Comparison of ENCODE assay signal across 13 cellular contexts in the genomic region with DNA sequence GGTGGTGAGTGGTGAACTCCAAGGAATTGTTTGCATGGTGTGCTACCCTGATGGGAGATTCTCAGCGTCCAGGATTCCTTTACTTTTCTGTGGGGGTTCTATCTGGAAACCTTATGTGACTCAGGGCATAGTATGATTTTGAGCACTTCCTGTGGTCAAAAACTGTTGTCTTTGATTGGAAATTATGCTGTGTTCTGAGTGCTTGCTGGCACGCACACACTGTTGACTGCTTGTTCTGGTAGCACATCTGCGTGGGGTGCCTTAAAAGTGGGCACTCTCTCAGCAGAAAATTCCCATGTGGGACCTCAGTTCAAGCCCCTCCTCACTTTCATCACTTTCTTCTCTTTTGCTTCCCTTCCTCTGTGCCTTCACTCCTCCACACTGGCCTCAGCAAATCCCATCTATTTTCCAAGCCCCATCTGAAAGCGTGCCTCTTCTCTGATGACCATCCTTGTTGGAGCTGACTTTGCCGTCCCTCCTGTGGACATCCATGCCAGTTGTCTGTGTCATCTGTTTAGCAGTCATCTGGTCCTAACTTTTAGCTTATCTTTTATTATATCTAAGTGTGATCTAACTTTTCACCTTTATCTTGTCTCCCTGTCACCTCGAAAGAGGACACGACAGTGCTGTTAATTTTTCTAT. TPM values are rescaled to one million over a fixed set of nuclear protein-coding genes. Genes with fewer than 3 reads are reported as not detected.
A peak's percentile ranks its signal among the peaks of the same experiment; 100 is the strongest.
DNase-seq lines count a peak whose midpoint lies in the region; ATAC-seq and TF ChIP-seq lines count a peak whose summit lies in the region.
"Had no signal": no experiment of that assay in that cellular context is flagged by ENCODE, and none has a peak within 500 bp of the region (broad histone marks: within the 10 kb centered on the region; RNA-seq: fewer than 3 reads in every experiment).

No MANE protein-coding gene starts in this region.

- H3K9me3 ChIP-seq in HEK293 (ENCODE audit: control insufficient read depth, insufficient read depth, low read depth, low read length) = no peaks in the 10 kb centered on the region
- H3K9me3 ChIP-seq in naive thymus-derived CD4-positive, alpha-beta T cell (ENCODE audit: control insufficient read depth in 2 of 3, low read length in 3 of 3) = no peaks in the 10 kb centered on the region
- H3K9me3 ChIP-seq: SJCRH30 had no signal

- H3K27ac ChIP-seq in HEK293 (ENCODE audit: extremely low read depth, low read depth, low read length) = no peak overlapping the region
- no peak overlapping the region for H3K27ac ChIP-seq in naive thymus-derived CD4-positive, alpha-beta T cell (ENCODE audit: low read depth, low read length)
- H3K27ac ChIP-seq: SJCRH30 had no signal

- peaks cover 1% of the 10 kb centered on the region for H3K36me3 Mint-ChIP-seq in activated naive CD8-positive, alpha-beta T cell treated with anti-CD3 and anti-CD28 coated beads for 36 hours
- H3K36me3 Mint-ChIP-seq in progenitor cell of endocrine pancreas (ENCODE audit: insufficient read depth) = peaks cover 7% of the 10 kb centered on the region
- H3K36me3 Mint-ChIP-seq in naive thymus-derived CD4-positive, alpha-beta T cell = peaks cover 4 to 26% (median 5%) of the 10 kb centered on the region in 5 donors

- peak; percentile 99 for DNase-seq in AG10803 (ENCODE audit: low read depth)
- no peak for DNase-seq in activated naive CD8-positive, alpha-beta T cell treated with anti-CD3 and anti-CD28 coated beads for 36 hours
- peak; percentile 35 to 93 for DNase-seq in lung microvascular endothelial cell (ENCODE audit: low read depth in 2 of 2)
- DNase-seq in progenitor cell of endocrine pancreas (ENCODE audit: low spot score, unreplicated experiment) = no peak
- DNase-seq in effector CD4-positive, alpha-beta T cell = no peak
- no peak for DNase-seq in activated gamma-delta T cell (lab: John Stamatoyannopoulos, UW)
- DNase-seq in naive thymus-derived CD4-positive, alpha-beta T cell = no peak
- DNase-seq: activated effector memory CD4-positive, alpha-beta T cell treated with Interleukin-2 at 50 U/mL for 16 hours; hypothalamus; NCI-H1930; occipital lobe; SJCRH30 had no signal

- H3K36me3 ChIP-seq in HEK293 (ENCODE audit: control insufficient read depth in 2 of 2, insufficient read depth in 1 of 2, low read length in 2 of 2) = peaks cover 0 to 12% of the 10 kb centered on the region in 2 experiments; a peak in 2 of 3 replicates
- no peaks in the 10 kb centered on the region for H3K36me3 ChIP-seq in naive thymus-derived CD4-positive, alpha-beta T cell (ENCODE audit: control insufficient read depth in 2 of 3, insufficient read depth in 3 of 3, low read length in 3 of 3)
- H3K36me3 ChIP-seq: SJCRH30 had no signal

- no peaks in the 10 kb centered on the region for H3K4me1 ChIP-seq in HEK293 (ENCODE audit: control insufficient read depth, insufficient read depth, low read length)
- H3K4me1 ChIP-seq in naive thymus-derived CD4-positive, alpha-beta T cell (ENCODE audit: control insufficient read depth in 2 of 2, insufficient read depth in 2 of 2, low read length in 2 of 2) = peaks cover 11 to 40% of the 10 kb centered on the region in 2 donors

- H3K27me3 ChIP-seq in naive thymus-derived CD4-positive, alpha-beta T cell (ENCODE audit: control insufficient read depth in 2 of 2, insufficient read depth in 2 of 2, low read length in 2 of 2) = no peaks in the 10 kb centered on the region
- H3K27me3 ChIP-seq: SJCRH30 had no signal

- no peak for ATAC-seq in naive thymus-derived CD4-positive, alpha-beta T cell

- no peaks in the 10 kb centered on the region for H3K27me3 Mint-ChIP-seq in activated naive CD8-positive, alpha-beta T cell treated with anti-CD3 and anti-CD28 coated beads for 36 hours
- no peaks in the 10 kb centered on the region for H3K27me3 Mint-ChIP-seq in progenitor cell of endocrine pancreas
- H3K27me3 Mint-ChIP-seq in naive thymus-derived CD4-positive, alpha-beta T cell = no peaks in the 10 kb centered on the region

- H3K4me3 ChIP-seq in AG10803 (ENCODE audit: low read length) (no peak overlapping the region), HEK293 (ENCODE audit: low read depth, low read length) (no peak overlapping the region)
- no peak overlapping the region for H3K4me3 ChIP-seq in naive thymus-derived CD4-positive, alpha-beta T cell (ENCODE audit: low read length)
- H3K4me3 ChIP-seq: SJCRH30 had no signal

- no peaks in the 10 kb centered on the region for H3K9me3 Mint-ChIP-seq in activated naive CD8-positive, alpha-beta T cell treated with anti-CD3 and anti-CD28 coated beads for 36 hours
- no peaks in the 10 kb centered on the region for H3K9me3 Mint-ChIP-seq in progenitor cell of endocrine pancreas (ENCODE audit: low read depth)
- no peaks in the 10 kb centered on the region for H3K9me3 Mint-ChIP-seq in naive thymus-derived CD4-positive, alpha-beta T cell

- H3K4me3 Mint-ChIP-seq in activated naive CD8-positive, alpha-beta T cell treated with anti-CD3 and anti-CD28 coated beads for 36 hours = no peak overlapping the region
- no peak overlapping the region for H3K4me3 Mint-ChIP-seq in progenitor cell of endocrine pancreas (ENCODE audit: low read depth)
- peak overlapping the region in 1 of 10 donors; percentile 55 for H3K4me3 Mint-ChIP-seq in naive thymus-derived CD4-positive, alpha-beta T cell

- peak overlapping the region; percentile 5 for H3K27ac Mint-ChIP-seq in activated naive CD8-positive, alpha-beta T cell treated with anti-CD3 and anti-CD28 coated beads for 36 hours
- no peak overlapping the region for H3K27ac Mint-ChIP-seq in progenitor cell of endocrine pancreas
- H3K27ac Mint-ChIP-seq in naive thymus-derived CD4-positive, alpha-beta T cell = peak overlapping the region in 3 of 9 donors; percentile 30 to 86 (median 79)

- POLR2A ChIA-PET in HEK293 (lab: Yijun Ruan, JAX) = interaction anchor here (0.6 kb wide), 1 partner anchor 89 kb away, joined by 5 read pairs; no protein-coding TSS in a partner anchor
- POLR2A ChIA-PET in naive thymus-derived CD4-positive, alpha-beta T cell (lab: Charles Lee) = no interaction called here

- intact Hi-C loops in naive thymus-derived CD4-positive, alpha-beta T cell (cut with micrococcal nuclease) = no loop called here

- CTCF ChIA-PET in HEK293 (lab: Yijun Ruan, JAX) = no interaction called here
- CTCF ChIA-PET in naive thymus-derived CD4-positive, alpha-beta T cell (lab: Charles Lee) = no interaction called here

- peaks cover 30% of the 10 kb centered on the region for H3K4me1 Mint-ChIP-seq in activated naive CD8-positive, alpha-beta T cell treated with anti-CD3 and anti-CD28 coated beads for 36 hours
- H3K4me1 Mint-ChIP-seq in progenitor cell of endocrine pancreas (ENCODE audit: low read depth) = peaks cover 7% of the 10 kb centered on the region
- peaks cover 21 to 50% (median 28%) of the 10 kb centered on the region in 7 donors for H3K4me1 Mint-ChIP-seq in naive thymus-derived CD4-positive, alpha-beta T cell

- TF ChIP-seq CTCF in AG10803 (conservative IDR thresholded peaks at IDR 0.05; ENCODE audit: low read length) = no peak
- TF ChIP-seq CTCF in HEK293 (tag by site-specific recombination; IDR thresholded peaks at IDR 0.05) = no peak
- TF ChIP-seq CTCF in progenitor cell of endocrine pancreas (IDR thresholded peaks at IDR 0.05; ENCODE audit: unreplicated experiment) = no peak

TF ChIP-seq in HEK293, 187 proteins besides CTCF, POLR2A, EP300 and RAD21:
- TF ChIP-seq, protein P1, sequence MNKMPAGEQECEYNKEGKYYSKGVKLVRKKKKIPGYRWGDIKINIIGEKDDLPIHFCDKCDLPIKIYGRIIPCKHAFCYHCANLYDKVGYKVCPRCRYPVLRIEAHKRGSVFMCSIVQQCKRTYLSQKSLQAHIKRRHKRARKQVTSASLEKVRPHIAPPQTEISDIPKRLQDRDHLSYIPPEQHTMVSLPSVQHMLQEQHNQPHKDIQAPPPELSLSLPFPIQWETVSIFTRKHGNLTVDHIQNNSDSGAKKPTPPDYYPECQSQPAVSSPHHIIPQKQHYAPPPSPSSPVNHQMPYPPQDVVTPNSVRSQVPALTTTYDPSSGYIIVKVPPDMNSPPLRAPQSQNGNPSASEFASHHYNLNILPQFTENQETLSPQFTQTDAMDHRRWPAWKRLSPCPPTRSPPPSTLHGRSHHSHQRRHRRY (tag by site-specific recombination; IDR thresholded peaks at IDR 0.05) = no peak
- TF ChIP-seq ZNF76 (tag by site-specific recombination; IDR thresholded peaks at IDR 0.05; ENCODE audit: borderline replicate concordance, low read depth) (no peak), PRDM1 (tag by site-specific recombination; IDR thresholded peaks at IDR 0.05) (peak; percentile 57)

RNA-seq across cellular contexts. Expression of gene NPAS1, which starts 56.4 kb away (rescaled TPM):
- under 1 TPM; 0.52 to 0.91 TPM for total RNA-seq in activated naive CD8-positive, alpha-beta T cell treated with anti-CD3 and anti-CD28 coated beads for 36 hours
- under 0.01 TPM in 1 of 2 replicates, not detected in the other for total RNA-seq in lung microvascular endothelial cell
- 2.2 and 2.4 TPM in 2 replicates for total RNA-seq in progenitor cell of endocrine pancreas
- total RNA-seq in naive thymus-derived CD4-positive, alpha-beta T cell = 1 to 10 TPM in 1 of 5 experiments, under 1 TPM in 2, not detected in 2; 0.27 to 1.2 (median 0.61) TPM
- under 1 TPM; 0.48 to 0.58 TPM for polyA plus RNA-seq in naive thymus-derived CD4-positive, alpha-beta T cell
- total RNA-seq: SJCRH30 had no signal

Comparison
In these comparisons a context has a peak if more than half of its experiments do, and no peak if none do; other contexts are left out.
1. DNase-seq: peak in AG10803 (single experiment) and lung microvascular endothelial cell (2 of 2); none in activated naive CD8-positive, alpha-beta T cell treated with anti-CD3 and anti-CD28 coated beads for 36 hours (single experiment), progenitor cell of endocrine pancreas (single experiment), effector CD4-positive, alpha-beta T cell (single experiment), activated gamma-delta T cell (single experiment) and naive thymus-derived CD4-positive, alpha-beta T cell (0 of 9).